In the genomic region with DNA sequence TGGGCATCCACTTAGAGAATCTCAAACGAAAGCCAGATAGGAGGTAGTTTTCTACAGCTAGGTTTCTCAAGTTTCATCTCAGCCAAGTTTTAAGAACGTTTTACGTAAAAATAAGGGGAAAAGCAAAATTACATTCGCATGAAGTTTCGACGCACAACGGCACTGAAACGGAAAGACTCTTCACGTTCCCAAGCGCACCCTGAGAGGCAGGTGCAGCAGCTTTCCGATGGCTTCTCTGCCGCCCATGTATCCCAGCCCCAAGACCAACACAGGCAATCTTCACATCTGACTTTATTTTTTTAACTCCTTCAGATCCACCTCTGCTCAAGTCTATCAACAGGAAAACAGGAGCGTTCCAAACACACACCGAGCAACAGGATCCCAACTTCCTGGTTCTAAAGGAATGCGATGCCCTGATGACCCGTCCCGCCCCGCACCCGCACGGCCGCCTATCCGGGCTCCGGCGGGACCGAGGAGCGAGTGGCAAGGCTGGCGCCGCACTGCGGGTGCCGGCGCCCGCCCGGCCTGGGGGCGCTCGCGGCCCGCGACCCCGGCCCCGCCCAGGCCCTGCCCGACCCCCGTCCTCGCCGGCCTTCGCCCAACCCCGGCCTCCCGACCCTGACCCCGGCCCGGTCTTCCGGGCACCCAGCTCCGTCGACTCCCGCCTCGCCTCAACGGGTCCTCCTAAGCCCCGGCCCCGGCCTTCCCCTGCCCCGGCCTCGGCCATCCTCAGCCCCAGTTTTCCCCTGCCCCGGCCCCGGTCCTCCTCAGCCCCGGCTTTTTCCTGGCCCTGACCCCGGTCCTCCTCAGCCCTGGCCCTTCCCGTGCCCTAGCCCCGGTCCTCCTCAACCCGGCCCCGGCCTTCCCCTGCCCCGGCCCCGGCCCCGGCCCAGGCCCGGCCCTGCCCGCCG, we compare ENCODE assay signal across 8 cellular contexts. TPM values are rescaled to one million over a fixed set of nuclear protein-coding genes. Genes with fewer than 3 reads are reported as not detected.
A peak's percentile ranks its signal among the peaks of the same experiment; 100 is the strongest.
DNase-seq lines count a peak whose midpoint lies in the region; ATAC-seq and TF ChIP-seq lines count a peak whose summit lies in the region.

No MANE protein-coding gene starts in this region.

- H3K9me3 ChIP-seq in T-helper 17 cell (ENCODE audit: control insufficient read depth, low read length, poor library complexity, severe bottlenecking) (no peaks in the 10 kb centered on the region), colonic mucosa (no peaks in the 10 kb centered on the region), left lung (no peaks in the 10 kb centered on the region)

- DNase-seq in GM03348 (ENCODE audit: low spot score) (peak; percentile 70), T-helper 17 cell (peak; percentile 7 to 32 (median 20)), colonic mucosa (peak; percentile 73), left lung (peak; percentile 47 to 90)

- H3K4me3 ChIP-seq in colonic mucosa (peak overlapping the region; percentile 37), left lung (peak overlapping the region; percentile 50 to 64)

- H3K9me3 Mint-ChIP-seq in stimulated activated naive CD8-positive, alpha-beta T cell treated with anti-CD3 and anti-CD28 coated beads, Interleukin-15, Interleukin-2, amounts not matched to agents 100 ng/mL and 50 ng/mL, for 24 hours: no peaks in the 10 kb centered on the region

- no peak for TF ChIP-seq CTCF in colonic mucosa (IDR thresholded peaks at IDR 0.05)
- TF ChIP-seq CTCF in left lung (IDR thresholded peaks at IDR 0.05): no peak

- no peaks in the 10 kb centered on the region for H3K36me3 ChIP-seq in colonic mucosa
- peaks cover 0 to 7% of the 10 kb centered on the region in 2 donors for H3K36me3 ChIP-seq in left lung

- H3K27me3 ChIP-seq in colonic mucosa (no peaks in the 10 kb centered on the region), left lung (no peaks in the 10 kb centered on the region)

- ATAC-seq in HG03432 (IDR thresholded peaks at IDR 0.05; ENCODE audit: unreplicated experiment) (peak; percentile 2), T-helper 17 cell (no peak), left lung (peak; percentile 18), GM21723 (IDR thresholded peaks at IDR 0.05; ENCODE audit: unreplicated experiment) (no peak), HG03469 (IDR thresholded peaks at IDR 0.05; ENCODE audit: unreplicated experiment) (no peak)

- H3K4me1 ChIP-seq in colonic mucosa: peaks cover 8% of the 10 kb centered on the region
- H3K4me1 ChIP-seq in left lung: peaks cover 24 to 52% of the 10 kb centered on the region in 2 donors

- peaks cover 42% of the 10 kb centered on the region for H3K4me1 Mint-ChIP-seq in T-helper 17 cell
- peaks cover 48% of the 10 kb centered on the region for H3K4me1 Mint-ChIP-seq in stimulated activated naive CD8-positive, alpha-beta T cell treated with anti-CD3 and anti-CD28 coated beads, Interleukin-15, Interleukin-2, amounts not matched to agents 100 ng/mL and 50 ng/mL, for 24 hours (ENCODE audit: low read depth)

- peaks cover 3% of the 10 kb centered on the region for H3K36me3 Mint-ChIP-seq in T-helper 17 cell (ENCODE audit: low read depth)
- peaks cover 29% of the 10 kb centered on the region for H3K36me3 Mint-ChIP-seq in stimulated activated naive CD8-positive, alpha-beta T cell treated with anti-CD3 and anti-CD28 coated beads, Interleukin-15, Interleukin-2, amounts not matched to agents 100 ng/mL and 50 ng/mL, for 24 hours (ENCODE audit: low read depth)

- intact Hi-C loops in colonic mucosa (cut with DNase I): loop anchor here (10.0 kb wide), 1 partner anchor 124 kb away; a partner anchor contains a TSS
- intact Hi-C loops in left lung (cut with DNase I): no loop called here

- peak overlapping the region; percentile 97 for H3K27ac Mint-ChIP-seq in T-helper 17 cell
- H3K27ac Mint-ChIP-seq in stimulated activated naive CD8-positive, alpha-beta T cell treated with anti-CD3 and anti-CD28 coated beads, Interleukin-15, Interleukin-2, amounts not matched to agents 100 ng/mL and 50 ng/mL, for 24 hours: peak overlapping the region; percentile 92

- H3K27ac ChIP-seq in colonic mucosa (peak overlapping the region; percentile 56), left lung (peak overlapping the region; percentile 84 to 91)

- H3K9ac ChIP-seq in colonic mucosa (ENCODE audit: low read depth in 2 of 2, low read length in 2 of 2): peak overlapping the region; percentile 81 to 87

- no peaks in the 10 kb centered on the region for H3K27me3 Mint-ChIP-seq in T-helper 17 cell
- no peaks in the 10 kb centered on the region for H3K27me3 Mint-ChIP-seq in stimulated activated naive CD8-positive, alpha-beta T cell treated with anti-CD3 and anti-CD28 coated beads, Interleukin-15, Interleukin-2, amounts not matched to agents 100 ng/mL and 50 ng/mL, for 24 hours

- H3K4me3 Mint-ChIP-seq in T-helper 17 cell: peak overlapping the region; percentile 98
- H3K4me3 Mint-ChIP-seq in stimulated activated naive CD8-positive, alpha-beta T cell treated with anti-CD3 and anti-CD28 coated beads, Interleukin-15, Interleukin-2, amounts not matched to agents 100 ng/mL and 50 ng/mL, for 24 hours: peak overlapping the region; percentile 95

RNA-seq across cellular contexts. Expression of a gene that starts 0.8 kb away (rescaled TPM):
- 10 to 100 TPM; 59.4 to 72.9 TPM for total RNA-seq in T-helper 17 cell
- 100 to 1,000 TPM; 129 to 136 TPM for total RNA-seq in colonic mucosa
- total RNA-seq in left lung: 100 to 1,000 TPM; 121 to 122 TPM

RNA-seq across cellular contexts. Expression of a gene that starts 57.6 kb away (rescaled TPM):
- total RNA-seq in T-helper 17 cell (10 to 100 TPM; 44.4 to 52.7 TPM), colonic mucosa (10 to 100 TPM; 22.4 to 43.6 TPM), left lung (10 to 100 TPM; 33.2 to 46.9 TPM)

Comparison
In these comparisons a context has a peak if more than half of its experiments do, and no peak if none do; other contexts are left out.
1. DNase-seq: peak in every context shown above with its lines; median percentile 73 in colonic mucosa; 70 in GM03348; 68 in left lung; 20 in T-helper 17 cell.
2. ATAC-seq: peak in HG03432 (single experiment) and left lung (single experiment); none in T-helper 17 cell (single experiment), GM21723 (single experiment) and HG03469 (single experiment).